Comparison of ENCODE assay signal across 31 cellular contexts in the genomic region with DNA sequence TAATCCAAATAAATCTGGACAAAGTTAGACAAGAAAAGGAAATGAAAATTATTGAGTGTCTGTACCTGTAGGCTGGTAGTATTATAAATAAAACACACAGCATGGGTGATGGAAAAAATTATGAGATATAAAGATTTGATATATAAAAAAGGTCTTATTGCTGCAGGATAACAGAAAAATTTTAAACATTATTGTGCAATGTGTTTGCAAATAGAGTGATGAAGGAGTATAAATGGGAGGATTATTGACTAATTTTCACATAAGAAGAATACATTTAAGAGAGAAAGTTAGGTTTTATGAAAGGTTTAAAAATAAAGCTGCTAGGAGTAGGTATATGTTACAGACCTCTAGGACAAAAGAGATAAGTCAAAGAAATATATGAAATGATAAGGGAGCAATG.
"Had no signal": no experiment of that assay in that cellular context is flagged by ENCODE, and none has a peak within 500 bp of the region (broad histone marks: within the 10 kb centered on the region; RNA-seq: fewer than 3 reads in every experiment).

No MANE protein-coding gene starts in this region.

- H3K27me3 ChIP-seq: MG63, SJCRH30 had no signal

- H3K9me3 ChIP-seq: MG63, SJCRH30 had no signal

- H3K36me3 ChIP-seq: MG63, SJCRH30 had no signal

- ATAC-seq: Panc1, Right ventricle myocardium inferior, SK-N-SH treated with all-trans-retinoic acid at 6 μM for 48 hours had no signal

- H3K4me1 ChIP-seq: SJCRH30 had no signal

- FAIRE-seq: RCC 7860 had no signal

- H3K4me3 Mint-ChIP-seq: T-helper 1 cell treated with Interleukin-12 subunit alpha and Interleukin-12 subunit beta and Interleukin-4 antibody, amounts not matched to agents 30 μg/mL and 1 μg/mL, for 36 hours had no signal

- H3K9me3 Mint-ChIP-seq: T-helper 1 cell treated with Interleukin-12 subunit alpha and Interleukin-12 subunit beta and Interleukin-4 antibody, amounts not matched to agents 30 μg/mL and 1 μg/mL, for 36 hours had no signal

- H3K4me3 ChIP-seq: MG63, PC-9, SJCRH30, SK-N-MC had no signal

- H3K4me2 ChIP-seq: PC-9 had no signal

- H2AFZ ChIP-seq: PC-9 had no signal

- DNase-seq: Kasumi-1, MG63, MV-4-11, NCI-H1092, NCI-H1105, NCI-H1417 treated with DMSO at 0.1 percent for 48 hours, NCI-H1436 treated with DMSO at 0.1 percent for 48 hours, NCI-H1694 treated with DMSO at 0.1 percent for 48 hours, NCI-H187 treated with DMSO at 0.1 percent for 48 hours, NCI-H2029, NCI-H2081, NCI-H2171 treated with DMSO at 0.1 percent for 48 hours, NCI-H2227 treated with DMSO at 0.1 percent for 48 hours, NCI-H345, NCI-H446, NCI-H510A treated with DMSO at 0.1 percent for 48 hours, NCI-H524 treated with DMSO at 0.1 percent for 48 hours, NCI-H526 treated with DMSO at 0.1 percent for 48 hours, NCI-H774, PC-9, SHP77, SIG-M5, SJCRH30, T-helper 1 cell had no signal

- H3K27ac ChIP-seq: PC-9, RWPE1, SJCRH30, SK-N-MC had no signal
